Comparison of ENCODE assay signal across 17 cellular contexts in the genomic region with DNA sequence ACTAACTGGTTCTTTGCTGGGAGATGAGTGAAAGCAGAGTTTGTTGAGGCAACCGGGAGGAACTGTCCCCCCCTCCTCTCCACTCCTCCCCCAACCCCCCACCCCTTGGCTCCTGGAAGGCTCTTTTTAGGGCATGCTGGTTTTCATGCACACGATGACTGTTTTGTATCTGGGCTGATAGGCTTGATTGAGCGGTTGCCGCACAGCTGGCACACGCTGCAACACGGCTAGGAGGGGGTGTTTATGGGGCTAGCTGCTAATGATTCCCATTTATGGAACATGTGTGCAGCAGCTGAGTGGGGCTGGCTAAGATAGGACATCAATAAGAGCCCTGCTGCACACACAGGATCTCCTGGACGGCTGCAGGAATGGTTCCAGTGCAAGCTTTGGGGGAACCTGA.
DNase-seq lines count a peak whose midpoint lies in the region; ATAC-seq and TF ChIP-seq lines count a peak whose summit lies in the region.
"Had no signal": no experiment of that assay in that cellular context is flagged by ENCODE, and none has a peak within 500 bp of the region (broad histone marks: within the 10 kb centered on the region; RNA-seq: fewer than 3 reads in every experiment).

No MANE protein-coding gene starts in this region.

- ATAC-seq in SK-N-SH treated with all-trans-retinoic acid at 6 μM for 48 hours (no peak; the same call in 2 of the 3 replicates), GM18868 (IDR thresholded peaks at IDR 0.05; ENCODE audit: unreplicated experiment) (no peak)
- ATAC-seq: PC-3 had no signal

- H3K27me3 ChIP-seq in muscle layer of duodenum (ENCODE audit: low read depth, low read length) = no peaks in the 10 kb centered on the region
- H3K27me3 ChIP-seq in vagina = no peaks in the 10 kb centered on the region
- H3K27me3 ChIP-seq in hepatocyte = no peaks in the 10 kb centered on the region

- H3K36me3 ChIP-seq in muscle layer of duodenum (ENCODE audit: control insufficient read depth in 1 of 2, insufficient read depth in 2 of 2, low read length in 2 of 2) (no peaks in the 10 kb centered on the region), vagina (no peaks in the 10 kb centered on the region), hepatocyte (replicated peaks; ENCODE audit: insufficient read depth, low read depth) (no peaks in the 10 kb centered on the region)

- peaks cover 16 to 17% of the 10 kb centered on the region in 2 donors for H3K4me1 ChIP-seq in muscle layer of duodenum (ENCODE audit: control insufficient read depth in 1 of 2, insufficient read depth in 2 of 2, low read length in 2 of 2)
- H3K4me1 ChIP-seq in vagina = peaks cover 35% of the 10 kb centered on the region
- peaks cover 16% of the 10 kb centered on the region for H3K4me1 ChIP-seq in hepatocyte (ENCODE audit: insufficient read depth)

- no peak overlapping the region for H3K4me2 ChIP-seq in hepatocyte

- no peaks in the 10 kb centered on the region for H3K79me2 ChIP-seq in hepatocyte

- no peak overlapping the region for H3K4me3 ChIP-seq in muscle layer of duodenum (ENCODE audit: low read depth in 1 of 2, low read length in 2 of 2)
- no peak overlapping the region for H3K4me3 ChIP-seq in vagina
- H3K4me3 ChIP-seq in hepatocyte = no peak overlapping the region

- intact Hi-C loops in vagina (cut with DNase I) = no loop called here

- no peaks in the 10 kb centered on the region for H4K20me1 ChIP-seq in hepatocyte (ENCODE audit: insufficient read depth, poor library complexity, severe bottlenecking)

- H2AFZ ChIP-seq in hepatocyte = no peak overlapping the region

- peak; percentile 28 for DNase-seq in GM04504 (ENCODE audit: low read depth)
- no peak for DNase-seq in vagina (ENCODE audit: extremely low spot score in 2 of 2)
- no peak for DNase-seq in GDM1 (lab: John Stamatoyannopoulos, UW)
- DNase-seq in hepatocyte (ENCODE audit: low spot score) = no peak
- DNase-seq: ACHN, AML-193, GOT3, MM.1S, NCI-H1694 treated with DMSO at 0.1 percent for 48 hours, NCI-H2107, NCI-H510A, NCI-H774, PC-3, SW 1271 had no signal

- H3K9me3 ChIP-seq in muscle layer of duodenum (ENCODE audit: control insufficient read depth in 1 of 2, low read length in 2 of 2) (no peaks in the 10 kb centered on the region), vagina (no peaks in the 10 kb centered on the region), hepatocyte (ENCODE audit: low read depth) (no peaks in the 10 kb centered on the region)

- WGBS in hepatocyte (ENCODE audit: low lambda C conversion rate, missing lambda C conversion rate) = 49% methylated on average over 7 of the region's 7 CpGs

- no peaks in the 10 kb centered on the region for H3K9me2 ChIP-seq in hepatocyte (replicated peaks; ENCODE audit: insufficient read depth)

- H3K27ac ChIP-seq in muscle layer of duodenum (ENCODE audit: low read length) (peak overlapping the region; percentile 87), vagina (peak overlapping the region; percentile 37), hepatocyte (no peak overlapping the region)

- TF ChIP-seq CTCF in vagina (IDR thresholded peaks at IDR 0.05) (no peak), hepatocyte (IDR thresholded peaks at IDR 0.05; ENCODE audit: poor library complexity) (no peak)

- no peak for TF ChIP-seq POLR2A in vagina (IDR thresholded peaks at IDR 0.05)

TF ChIP-seq in SK-N-SH treated with all-trans-retinoic acid at 6 μM for 48 hours, 23 proteins besides CTCF, POLR2A, EP300 and RAD21:
- TF ChIP-seq BACH2 (CRISPR knock-in tag; IDR thresholded peaks at IDR 0.05; ENCODE audit: borderline replicate concordance) = no peak
- TF ChIP-seq TCF4 (CRISPR knock-in tag; IDR thresholded peaks at IDR 0.05; ENCODE audit: borderline replicate concordance) = peak; percentile 18; the same call in 1 of the 2 replicates
